In genomic region chr11:88175707-88176066, GRCh38 we compare ENCODE assay signal across 8 cellular contexts. TPM values are rescaled to one million over a fixed set of nuclear protein-coding genes. Genes with fewer than 3 reads are reported as not detected.
A peak's percentile ranks its signal among the peaks of the same experiment; 100 is the strongest.
DNase-seq lines count a peak whose midpoint lies in the region; ATAC-seq and TF ChIP-seq lines count a peak whose summit lies in the region.

No MANE protein-coding gene starts in this region.

- 8 to 17% methylated on average over 2 to 7 of the region's 7 CpGs for whole genome bisulfite sequencing in mesodermal cell (ENCODE audit: insufficient coverage in 2 of 2), 2 experiments

- H3K4me3 ChIP-seq in Caco-2 (ENCODE audit: low read depth, low read length): peak overlapping the region; percentile 37
- H3K4me3 ChIP-seq in astrocyte of the cerebellum (ENCODE audit: low read depth, low read length): peak overlapping the region; percentile 53
- H3K4me3 ChIP-seq in mesodermal cell (ENCODE audit: extremely low read depth, insufficient read depth, low read length, poor library complexity, severe bottlenecking): peak overlapping the region; percentile 38

- DNase-seq in Caco-2 (no peak), astrocyte of the cerebellum (ENCODE audit: low read depth) (no peak), amniotic stem cell (lab: John Stamatoyannopoulos, UW) (no peak), NCI-H146 treated with DMSO at 0.1 percent for 48 hours (lab: John Stamatoyannopoulos, UW; ENCODE audit: unreplicated experiment) (no peak), DMS114 treated with DMSO at 0.1 percent for 48 hours (lab: John Stamatoyannopoulos, UW; ENCODE audit: unreplicated experiment) (no peak)

- H3K36me3 ChIP-seq in Caco-2 (ENCODE audit: control insufficient read depth, insufficient read depth, low read length) (no peaks in the 10 kb centered on the region), mesodermal cell (ENCODE audit: control insufficient read depth, insufficient read depth, low read length) (no peaks in the 10 kb centered on the region)

- no peaks in the 10 kb centered on the region; the same call in 1 of the 2 replicates for H3K27me3 ChIP-seq in Caco-2 (replicated peaks; ENCODE audit: control insufficient read depth, insufficient read depth, low read length)

- peak overlapping the region; percentile 75 for H3K4me3 Mint-ChIP-seq in Caco-2 (ENCODE audit: unreplicated experiment)

- H3K27ac ChIP-seq in mesodermal cell (ENCODE audit: low read depth, low read length, severe bottlenecking): no peak overlapping the region

- no peak overlapping the region for H3K27ac Mint-ChIP-seq in Caco-2 (ENCODE audit: unreplicated experiment)

- H3K9me3 ChIP-seq in Caco-2: no peaks in the 10 kb centered on the region
- H3K9me3 ChIP-seq in mesodermal cell (ENCODE audit: control insufficient read depth, low read length): no peaks in the 10 kb centered on the region

- no peaks in the 10 kb centered on the region for H3K9me3 Mint-ChIP-seq in Caco-2 (ENCODE audit: unreplicated experiment)

- CTCF ChIA-PET in Caco-2 (lab: Charles Lee): no interaction called here

- in situ Hi-C loops in astrocyte of the cerebellum (cut with HindIII; ENCODE audit: low sequenced_read_pairs): no loop called here

- TF ChIP-seq CTCF in Caco-2 (IDR thresholded peaks at IDR 0.05; ENCODE audit: insufficient read depth in 1 of 2, low read depth in 1 of 2, low read length in 1 of 2, severe bottlenecking in 1 of 2, unreplicated experiment in 1 of 2): no peak
- no peak for TF ChIP-seq CTCF in astrocyte of the cerebellum (IDR thresholded peaks at IDR 0.05; ENCODE audit: low read depth, low read length, missing control alignments)

- no peaks in the 10 kb centered on the region for H3K27me3 Mint-ChIP-seq in Caco-2 (ENCODE audit: insufficient read depth, unreplicated experiment)

- H3K36me3 Mint-ChIP-seq in Caco-2 (ENCODE audit: insufficient read depth, unreplicated experiment): no peaks in the 10 kb centered on the region

- H3K4me1 ChIP-seq in Caco-2: no peaks in the 10 kb centered on the region
- no peaks in the 10 kb centered on the region for H3K4me1 ChIP-seq in mesodermal cell (ENCODE audit: control insufficient read depth, insufficient read depth, low read length, poor library complexity, severe bottlenecking)

- H3K4me1 Mint-ChIP-seq in Caco-2 (ENCODE audit: low read depth, unreplicated experiment): no peaks in the 10 kb centered on the region

- no TSS peak for BruUV-seq in Caco-2 (replicated peaks; lab: Mats Ljungman, UMichigan)

- peak; percentile 33 for ATAC-seq in HG02642 (IDR thresholded peaks at IDR 0.05; ENCODE audit: poor library complexity, unreplicated experiment)
- ATAC-seq in HG03571 (IDR thresholded peaks at IDR 0.05; ENCODE audit: unreplicated experiment): no peak

- intact Hi-C loops in Caco-2 (cut with micrococcal nuclease; ENCODE audit: unreplicated experiment): no loop called here

- POLR2A ChIA-PET in Caco-2 (lab: Charles Lee): no interaction called here

RNA-seq across cellular contexts. Expression of gene RAB38, which starts 0.4 kb away (rescaled TPM):
- total RNA-seq in Caco-2 (2022): 0.41 and 1.2 TPM in 2 replicates
- polyA plus RNA-seq in mesodermal cell (2013, experiment 1 of 2): 3.9 TPM
- 4.6 TPM for polyA plus RNA-seq in mesodermal cell (2013, experiment 2 of 2)
